Comparison of ENCODE assay signal across 15 cellular contexts in genomic region chr1:184555665-184556641, GRCh38.
DNase-seq lines count a peak whose midpoint lies in the region; ATAC-seq and TF ChIP-seq lines count a peak whose summit lies in the region.
"Had no signal": no experiment of that assay in that cellular context is flagged by ENCODE, and none has a peak within 500 bp of the region (broad histone marks: within the 10 kb centered on the region; RNA-seq: fewer than 3 reads in every experiment).

No MANE protein-coding gene starts in this region.

- H3K9me3 ChIP-seq in esophagus squamous epithelium (no peaks in the 10 kb centered on the region), subcutaneous abdominal adipose tissue (ENCODE audit: control insufficient read depth in 5 of 5, low read length in 5 of 5) (no peaks in the 10 kb centered on the region)

- intact Hi-C loops in esophagus squamous epithelium (cut with DNase I) = no loop called here

- no peak for ATAC-seq in HG03097 (IDR thresholded peaks at IDR 0.05; ENCODE audit: low FRiP score, unreplicated experiment)
- ATAC-seq: K562; Panc1; stimulated activated naive CD8-positive, alpha-beta T cell treated with anti-CD3 and anti-CD28 coated beads, Interleukin-15, amount 100 ng/mL, for 72 hours had no signal

- peak overlapping the region in 1 of 5 donors; percentile 39 for H3K9ac ChIP-seq in subcutaneous abdominal adipose tissue (ENCODE audit: low read length in 5 of 5)

- 31 to 49% methylated on average over 6 of the region's 7 CpGs for WGBS in esophagus squamous epithelium, 2 donors

- no peak for TF ChIP-seq CTCF in esophagus squamous epithelium (IDR thresholded peaks at IDR 0.05)

- no peaks in the 10 kb centered on the region for H3K36me3 ChIP-seq in esophagus squamous epithelium
- no peaks in the 10 kb centered on the region for H3K36me3 ChIP-seq in subcutaneous abdominal adipose tissue (ENCODE audit: control insufficient read depth in 5 of 5, insufficient read depth in 5 of 5, low read length in 5 of 5)

- TF ChIP-seq POLR2A in esophagus squamous epithelium (IDR thresholded peaks at IDR 0.05) = no peak

- H3K4me3 ChIP-seq in esophagus squamous epithelium = no peak overlapping the region
- H3K4me3 ChIP-seq in subcutaneous abdominal adipose tissue (ENCODE audit: low read depth in 1 of 5, low read length in 5 of 5) = no peak overlapping the region
- H3K4me3 ChIP-seq: K562 had no signal

- H3K27me3 ChIP-seq in esophagus squamous epithelium = no peaks in the 10 kb centered on the region
- H3K27me3 ChIP-seq in subcutaneous abdominal adipose tissue (ENCODE audit: control insufficient read depth in 5 of 5, insufficient read depth in 4 of 5, low read length in 5 of 5) = no peaks in the 10 kb centered on the region

- peak; percentile 61 for DNase-seq in NCI-H146 treated with DMSO at 0.1 percent for 48 hours (lab: John Stamatoyannopoulos, UW; ENCODE audit: unreplicated experiment)
- DNase-seq in OCI-M1 (lab: John Stamatoyannopoulos, UW) = peak; percentile 49
- DNase-seq in esophagus squamous epithelium (lab: John Stamatoyannopoulos, UW) = no peak
- DNase-seq in KG1 (lab: John Stamatoyannopoulos, UW) = no peak
- DNase-seq in stimulated activated CD8-positive, alpha-beta memory T cell treated with anti-CD3 and anti-CD28 coated beads, Interleukin-4, amount 100 ng/mL, for 48 hours = no peak
- DNase-seq: activated CD4-positive, alpha-beta T cell treated with anti-CD3 and anti-CD28 coated beads, Interleukin-2, amount 50 U/mL, for 48 hours; CD4-positive, alpha-beta T cell; effector CD8-positive, alpha-beta T cell; kidney glomerular epithelial cell; naive B cell; stimulated activated naive CD8-positive, alpha-beta T cell treated with anti-CD3 and anti-CD28 coated beads, Interleukin-15, amount 100 ng/mL, for 72 hours had no signal

- H3K27ac ChIP-seq in esophagus squamous epithelium (peak overlapping the region; percentile 80 to 84 (median 82)), subcutaneous abdominal adipose tissue (ENCODE audit: low read depth, low read length) (peak overlapping the region; percentile 63)

- H3K4me1 ChIP-seq in esophagus squamous epithelium (peaks cover 7 to 48% (median 13%) of the 10 kb centered on the region in 3 donors), subcutaneous abdominal adipose tissue (ENCODE audit: control insufficient read depth in 5 of 5, insufficient read depth in 5 of 5, low read length in 5 of 5) (peaks cover 0 to 22% (median 3%) of the 10 kb centered on the region in 5 donors)

Comparison
In these comparisons a context has a peak if more than half of its experiments do, and no peak if none do; other contexts are left out.
1. DNase-seq: peak in NCI-H146 treated with DMSO at 0.1 percent for 48 hours (single experiment) and OCI-M1 (single experiment); none in esophagus squamous epithelium (single experiment), KG1 (single experiment) and stimulated activated CD8-positive, alpha-beta memory T cell treated with anti-CD3 and anti-CD28 coated beads, Interleukin-4, amount 100 ng/mL, for 48 hours (single experiment).